In genomic region chr1:206634365-206635079, GRCh38 we compare ENCODE assay signal across 8 cellular contexts. TPM values are rescaled to one million over a fixed set of nuclear protein-coding genes. Genes with fewer than 3 reads are reported as not detected.
DNase-seq lines count a peak whose midpoint lies in the region; ATAC-seq and TF ChIP-seq lines count a peak whose summit lies in the region.

No MANE protein-coding gene starts in this region.

- intact Hi-C loops in left cardiac atrium (cut with DNase I) (loop anchor here (1.0 to 5.0 kb wide), 6 partner anchors 30 to 348 kb away; no protein-coding TSS in a partner anchor), posterior cingulate gyrus (cut with DNase I) (loop anchor here (1.0 to 5.0 kb wide), 4 partner anchors 30 to 863 kb away; partner anchors contain the start of gene CR1)

- no peaks in the 10 kb centered on the region for H3K36me3 Mint-ChIP-seq in type B pancreatic cell

- peak overlapping the region; percentile 85 for H3K27ac Mint-ChIP-seq in type B pancreatic cell

- peak; percentile 72 to 75 for ATAC-seq in left cardiac atrium
- ATAC-seq in GM21423 (IDR thresholded peaks at IDR 0.05; ENCODE audit: unreplicated experiment) = no peak

- H3K9me3 Mint-ChIP-seq in type B pancreatic cell = no peaks in the 10 kb centered on the region

- TF ChIP-seq CTCF in type B pancreatic cell (conservative IDR thresholded peaks at IDR 0.05) = peak; percentile 95

- H3K27me3 Mint-ChIP-seq in type B pancreatic cell = peaks cover 39% of the 10 kb centered on the region

- DNase-seq in GM03348 (ENCODE audit: low spot score) (peak; percentile 78), NCI-H1417 (lab: John Stamatoyannopoulos, UW) (peak; percentile 86 to 100 (median 93)), T-helper 1 cell (peak; percentile 55 to 68 (median 62)), amniotic stem cell (lab: John Stamatoyannopoulos, UW) (peak; percentile 92), left cardiac atrium (peak; percentile 96), posterior cingulate gyrus (peak; percentile 80 to 98 (median 94)), type B pancreatic cell (ENCODE audit: extremely low spot score, unreplicated experiment) (peak; percentile 82)

- peak overlapping the region; percentile 88 for H3K4me3 Mint-ChIP-seq in type B pancreatic cell

- peaks cover 28% of the 10 kb centered on the region for H3K4me1 Mint-ChIP-seq in type B pancreatic cell (ENCODE audit: unreplicated experiment)

RNA-seq across cellular contexts. Expression of gene DYRK3, which starts 0.8 kb away (rescaled TPM):
- 10 to 100 TPM; 12.4 to 18.7 TPM for total RNA-seq in left cardiac atrium
- total RNA-seq in type B pancreatic cell (ENCODE audit: low replicate concordance) = 1.0 and 7.2 TPM in 2 replicates

RNA-seq across cellular contexts. Expression of gene EIF2D, which starts 22.3 kb away (rescaled TPM):
- total RNA-seq in left cardiac atrium = 10 to 100 TPM; 22.9 to 27.8 TPM
- total RNA-seq in type B pancreatic cell (ENCODE audit: low replicate concordance) = 38.2 and 45.7 TPM in 2 replicates

RNA-seq across cellular contexts. Expression of gene MAPKAPK2, which starts 50.2 kb away (rescaled TPM):
- total RNA-seq in left cardiac atrium = 100 to 1,000 TPM; 154 to 219 TPM
- total RNA-seq in type B pancreatic cell (ENCODE audit: low replicate concordance) = 62.3 and 63.1 TPM in 2 replicates
